19 cellular contexts compared by ENCODE assay signal in genomic region chr2:215905691-215906090, GRCh38.
DNase-seq lines count a peak whose midpoint lies in the region; ATAC-seq and TF ChIP-seq lines count a peak whose summit lies in the region.
"Had no signal": no experiment of that assay in that cellular context is flagged by ENCODE, and none has a peak within 500 bp of the region (broad histone marks: within the 10 kb centered on the region; RNA-seq: fewer than 3 reads in every experiment).

No MANE protein-coding gene starts in this region.

- no peak overlapping the region for H3K18ac ChIP-seq in trophoblast cell (ENCODE audit: low read length)

- H3K27ac ChIP-seq in MM.1S (ENCODE audit: low read length) = peak overlapping the region; percentile 79
- no peak overlapping the region for H3K27ac ChIP-seq in trophoblast cell (ENCODE audit: low read depth, low read length)
- H3K27ac ChIP-seq: 22Rv1, BLaER1, C4-2B, GM23248 had no signal

- H3K36me3 ChIP-seq in MM.1S (replicated peaks; ENCODE audit: insufficient read depth, low read length) (no peaks in the 10 kb centered on the region), trophoblast cell (ENCODE audit: control insufficient read depth in 1 of 2, insufficient read depth in 2 of 2, low read length in 2 of 2) (no peaks in the 10 kb centered on the region)
- H3K36me3 ChIP-seq: BLaER1 had no signal

- no peaks in the 10 kb centered on the region for H3K79me2 ChIP-seq in MM.1S (ENCODE audit: low read length)
- no peaks in the 10 kb centered on the region for H3K79me2 ChIP-seq in trophoblast cell (ENCODE audit: control insufficient read depth, insufficient read depth, low read length, poor library complexity)

- H4K8ac ChIP-seq in trophoblast cell (ENCODE audit: low read depth, low read length) = no peak overlapping the region

- H2BK12ac ChIP-seq in trophoblast cell (ENCODE audit: low read length) = peak overlapping the region; percentile 75

- H4K20me1 ChIP-seq in MM.1S (ENCODE audit: insufficient read depth, low read length) = no peaks in the 10 kb centered on the region
- H4K20me1 ChIP-seq: BLaER1 had no signal

- WGBS in trophoblast cell (ENCODE audit: extremely low coverage, insufficient coverage, insufficient read length) = no CpG with 5 or more reads among the region's 5 CpGs

- H3K4me1 ChIP-seq in MM.1S (ENCODE audit: low read length) (peaks cover 52% of the 10 kb centered on the region), trophoblast cell (ENCODE audit: control insufficient read depth in 1 of 2, insufficient read depth in 2 of 2, low read length in 2 of 2) (peaks cover 18 to 22% of the 10 kb centered on the region in 2 experiments)
- H3K4me1 ChIP-seq: BLaER1, Caco-2 had no signal

- H2BK5ac ChIP-seq in trophoblast cell (ENCODE audit: low read depth, low read length, poor library complexity) = no peak overlapping the region

- H3K4me1 Mint-ChIP-seq in WTC11 = no peaks in the 10 kb centered on the region

- POLR2A ChIA-PET in WTC11 (lab: Charles Lee) = no interaction called here

- CTCF ChIA-PET in WTC11 (lab: Charles Lee) = no interaction called here

- H4K12ac ChIP-seq in trophoblast cell (ENCODE audit: low read depth, low read length) = no peak overlapping the region

- H3K27ac Mint-ChIP-seq in WTC11 = no peak overlapping the region
- H3K27ac Mint-ChIP-seq: B cell; CD4-positive, CD25-positive, alpha-beta regulatory T cell; CD8-positive, alpha-beta T cell had no signal

- peaks cover 18% of the 10 kb centered on the region; the same call in 1 of the 2 replicates for H3K36me3 Mint-ChIP-seq in WTC11
- H3K36me3 Mint-ChIP-seq: CD4-positive, CD25-positive, alpha-beta regulatory T cell; CD8-positive, alpha-beta T cell had no signal

- no peak overlapping the region for H3K14ac ChIP-seq in trophoblast cell (ENCODE audit: low read length)

- H2BK120ac ChIP-seq in trophoblast cell (ENCODE audit: insufficient read depth, low read length, poor library complexity) = peak overlapping the region; percentile 10

- H3K23ac ChIP-seq in trophoblast cell (ENCODE audit: low read length) = no peak overlapping the region

- no peak overlapping the region for H3K4me3 ChIP-seq in GM12865 (ENCODE audit: low read depth, low read length)
- H3K4me3 ChIP-seq in MM.1S (ENCODE audit: low read length) = no peak overlapping the region
- no peak overlapping the region for H3K4me3 ChIP-seq in trophoblast cell (ENCODE audit: low read depth, low read length)
- H3K4me3 ChIP-seq: BLaER1, GM23248 had no signal

- no peak for TF ChIP-seq CTCF in GM12865 (IDR thresholded peaks at IDR 0.05; ENCODE audit: insufficient read depth, low read depth, low read length, missing control alignments)
- no peak for TF ChIP-seq CTCF in MM.1S (IDR thresholded peaks at IDR 0.05; ENCODE audit: low read length)
- no peak for TF ChIP-seq CTCF in WTC11 (IDR thresholded peaks at IDR 0.05)

- H3K9ac ChIP-seq in MM.1S (ENCODE audit: low read length) = peak overlapping the region; percentile 20; the same call in 1 of the 2 replicates
- no peak overlapping the region for H3K9ac ChIP-seq in trophoblast cell (ENCODE audit: low read length)
- H3K9ac ChIP-seq: BLaER1, GM23248 had no signal

- H3K4me2 ChIP-seq in MM.1S (ENCODE audit: low read depth, low read length) (peak overlapping the region; percentile 29), trophoblast cell (ENCODE audit: low read length) (no peak overlapping the region)
- H3K4me2 ChIP-seq: BLaER1 had no signal

- DNase-seq in GM12865 (ENCODE audit: low read depth) = peak; percentile 44
- DNase-seq in MM.1S = peak; percentile 93
- DNase-seq in RPMI8226 = peak; percentile 89
- DNase-seq in trophoblast cell = no peak
- DNase-seq in WTC11 (ENCODE audit: low spot score) = no peak
- no peak for DNase-seq in HuH-7.5 (ENCODE audit: low spot score)
- DNase-seq: Caco-2; CD4-positive, CD25-positive, alpha-beta regulatory T cell; CD8-positive, alpha-beta T cell; DMS153; DND-41; GM23248; H7; HCEC 1CT had no signal

- no peaks in the 10 kb centered on the region for H3K9me2 ChIP-seq in MM.1S (replicated peaks; ENCODE audit: insufficient read depth, low read length)

- H4K91ac ChIP-seq in trophoblast cell (ENCODE audit: low read depth, low read length) = peak overlapping the region; percentile 20

- H3K27me3 ChIP-seq in MM.1S (replicated peaks; ENCODE audit: insufficient read depth, low read length) = no peaks in the 10 kb centered on the region
- no peaks in the 10 kb centered on the region for H3K27me3 ChIP-seq in trophoblast cell (ENCODE audit: insufficient read depth, low read length)
- H3K27me3 ChIP-seq: BLaER1 had no signal

- H2AFZ ChIP-seq in MM.1S (ENCODE audit: low read length) (peak overlapping the region; percentile 29; the same call in 1 of the 2 replicates), trophoblast cell (ENCODE audit: insufficient read depth, low read length, poor library complexity) (no peak overlapping the region)

- no peak overlapping the region for H3K4me3 Mint-ChIP-seq in WTC11
- H3K4me3 Mint-ChIP-seq: B cell; CD4-positive, CD25-positive, alpha-beta regulatory T cell; CD8-positive, alpha-beta T cell had no signal

- peaks cover 3% of the 10 kb centered on the region for H3K27me3 Mint-ChIP-seq in WTC11 (ENCODE audit: low read depth)

- peaks cover 27% of the 10 kb centered on the region for H3K79me1 ChIP-seq in trophoblast cell (ENCODE audit: low read length)

- H3K9me3 Mint-ChIP-seq in WTC11 = peaks cover 21% of the 10 kb centered on the region
- H3K9me3 Mint-ChIP-seq: CD4-positive, CD25-positive, alpha-beta regulatory T cell; CD8-positive, alpha-beta T cell had no signal

- H2AK5ac ChIP-seq in trophoblast cell (ENCODE audit: low read length) = peak overlapping the region; percentile 18

- H3K4ac ChIP-seq in trophoblast cell (ENCODE audit: low read depth, low read length) = no peak overlapping the region

- ATAC-seq in WTC11 (no peak), HG02938 (IDR thresholded peaks at IDR 0.05; ENCODE audit: unreplicated experiment) (no peak)
- ATAC-seq: CD8-positive, alpha-beta T cell had no signal

- no peaks in the 10 kb centered on the region for H3K9me3 ChIP-seq in MM.1S (replicated peaks; ENCODE audit: insufficient read depth, low read length)
- H3K9me3 ChIP-seq in trophoblast cell (ENCODE audit: insufficient read depth, low read depth, low read length) = no peaks in the 10 kb centered on the region
- H3K9me3 ChIP-seq: BLaER1, Caco-2 had no signal

- H3F3A ChIP-seq in MM.1S (ENCODE audit: insufficient read depth, low read length) = peaks cover 20% of the 10 kb centered on the region

TF ChIP-seq in WTC11, 78 proteins besides CTCF, POLR2A, EP300 and RAD21 (continues in another document):
- no peak for TF ChIP-seq CREB1 (CRISPR knock-in tag; IDR thresholded peaks at IDR 0.05)
- TF ChIP-seq ETV6 (CRISPR knock-in tag; IDR thresholded peaks at IDR 0.05) = no peak
- no peak for TF ChIP-seq STAT6 (CRISPR knock-in tag; conservative IDR thresholded peaks at IDR 0.05; ENCODE audit: low read depth)
- no peak for TF ChIP-seq NFATC4 (CRISPR knock-in tag; IDR thresholded peaks at IDR 0.05)
- no peak for TF ChIP-seq ZBTB21 (CRISPR knock-in tag; IDR thresholded peaks at IDR 0.05; ENCODE audit: borderline replicate concordance)
- TF ChIP-seq ZNF138 (CRISPR knock-in tag; conservative IDR thresholded peaks at IDR 0.05) = no peak
- no peak for TF ChIP-seq ZNF219 (CRISPR knock-in tag; IDR thresholded peaks at IDR 0.05; ENCODE audit: borderline replicate concordance)
- no peak for TF ChIP-seq ATF6 (CRISPR knock-in tag; IDR thresholded peaks at IDR 0.05)
- TF ChIP-seq TEAD1 (CRISPR knock-in tag; IDR thresholded peaks at IDR 0.05) = no peak
- no peak for TF ChIP-seq E2F1 (CRISPR knock-in tag; IDR thresholded peaks at IDR 0.05)

Comparison
In these comparisons a context has a peak if more than half of its experiments do, and no peak if none do; other contexts are left out.
1. DNase-seq: peak in GM12865 (single experiment), MM.1S (single experiment) and RPMI8226 (single experiment); none in trophoblast cell (0 of 2), WTC11 (single experiment) and HuH-7.5 (single experiment).